8 cellular contexts compared by ENCODE assay signal in the genomic region with DNA sequence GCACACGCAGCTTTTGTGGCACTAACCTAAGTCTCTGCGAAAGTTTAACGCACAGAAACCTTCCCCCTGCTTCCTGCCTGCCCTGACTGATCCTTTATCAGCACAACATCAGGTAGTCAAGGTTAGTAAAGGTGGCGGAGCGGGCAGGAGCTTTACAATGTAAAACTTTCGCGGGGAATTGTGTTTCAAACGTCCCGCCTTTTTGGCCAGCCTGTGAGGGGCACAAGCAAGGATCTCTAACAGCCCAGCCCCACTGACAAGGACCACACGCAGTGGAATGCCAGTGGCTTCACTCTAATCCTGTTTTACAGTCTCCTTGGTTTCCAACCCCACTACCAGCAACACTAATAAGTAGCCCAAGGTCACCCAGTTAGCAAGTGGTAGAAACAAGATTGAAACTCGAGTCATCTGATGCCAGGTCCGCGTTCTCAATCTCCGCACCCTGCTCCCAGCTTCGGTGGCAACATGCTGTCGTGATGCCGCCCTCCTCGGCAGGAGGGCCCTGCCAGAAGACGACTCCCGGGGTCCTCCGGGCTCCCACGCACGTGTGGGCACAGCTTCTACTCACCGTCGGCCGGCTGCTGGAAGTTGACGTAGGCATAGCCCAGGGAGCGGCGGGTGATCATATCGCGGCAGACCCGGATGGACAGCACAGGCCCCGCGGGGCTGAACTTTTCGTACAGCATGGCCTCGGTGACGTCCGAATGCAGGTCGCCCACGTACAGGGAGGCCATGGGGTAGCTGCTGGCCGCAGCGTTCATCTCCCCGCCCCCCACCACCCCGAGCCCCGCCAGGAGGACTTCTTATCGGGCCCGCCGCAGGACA. TPM values are rescaled to one million over a fixed set of nuclear protein-coding genes. Genes with fewer than 3 reads are reported as not detected.
DNase-seq lines count a peak whose midpoint lies in the region; ATAC-seq and TF ChIP-seq lines count a peak whose summit lies in the region.

No MANE protein-coding gene starts in this region.

- intact Hi-C loops in prostate gland (cut with DNase I) = no loop called here

- 1% methylated on average over 48 of the region's 48 CpGs for WGBS in prostate gland

- H3K27me3 ChIP-seq in right atrium auricular region = no peaks in the 10 kb centered on the region
- no peaks in the 10 kb centered on the region for H3K27me3 ChIP-seq in prostate gland (replicated peaks; ENCODE audit: insufficient read depth)

- H3K36me3 ChIP-seq in right atrium auricular region (peaks cover 47% of the 10 kb centered on the region), prostate gland (peaks cover 6 to 7% of the 10 kb centered on the region in 2 donors)

- peak; percentile 14 for ATAC-seq in HG03342 (IDR thresholded peaks at IDR 0.05; ENCODE audit: unreplicated experiment)
- no peak for ATAC-seq in HG03159 (IDR thresholded peaks at IDR 0.05; ENCODE audit: unreplicated experiment)
- no peak for ATAC-seq in HG02610 (IDR thresholded peaks at IDR 0.05; ENCODE audit: unreplicated experiment)

- peak overlapping the region; percentile 88 to 91 for H3K27ac ChIP-seq in right atrium auricular region
- H3K27ac ChIP-seq in prostate gland = peak overlapping the region; percentile 71 to 78

- H3K4me1 ChIP-seq in right atrium auricular region (peaks cover 0 to 34% of the 10 kb centered on the region in 2 donors), prostate gland (replicated peaks) (peaks cover 16% of the 10 kb centered on the region)

- H3K4me3 ChIP-seq in right atrium auricular region (peak overlapping the region; percentile 62 to 68), prostate gland (peak overlapping the region; percentile 64 to 78)

- H3K9me3 ChIP-seq in right atrium auricular region = no peaks in the 10 kb centered on the region
- H3K9me3 ChIP-seq in prostate gland = no peaks in the 10 kb centered on the region

- DNase-seq in EH (ENCODE audit: low read depth) (peak; percentile 68), T follicular helper cell (ENCODE audit: low read depth) (peak; percentile 30), amniotic stem cell (lab: John Stamatoyannopoulos, UW) (peak; percentile 38), right atrium auricular region (ENCODE audit: low spot score) (peak; percentile 77), prostate gland (ENCODE audit: low spot score) (peak; percentile 40)

- TF ChIP-seq CTCF in right atrium auricular region (IDR thresholded peaks at IDR 0.05) (no peak), prostate gland (IDR thresholded peaks at IDR 0.05) (no peak)

- TF ChIP-seq POLR2A in prostate gland (IDR thresholded peaks at IDR 0.05) = no peak

RNA-seq across cellular contexts. Expression of a gene that starts 1.2 kb away (rescaled TPM):
- total RNA-seq in right atrium auricular region = 100 to 1,000 TPM; 199 to 219 TPM
- 100 to 1,000 TPM in 1 of 2 donors, 10 to 100 TPM in 1; 71.4 to 345 TPM for total RNA-seq in prostate gland
